In the genomic region with DNA sequence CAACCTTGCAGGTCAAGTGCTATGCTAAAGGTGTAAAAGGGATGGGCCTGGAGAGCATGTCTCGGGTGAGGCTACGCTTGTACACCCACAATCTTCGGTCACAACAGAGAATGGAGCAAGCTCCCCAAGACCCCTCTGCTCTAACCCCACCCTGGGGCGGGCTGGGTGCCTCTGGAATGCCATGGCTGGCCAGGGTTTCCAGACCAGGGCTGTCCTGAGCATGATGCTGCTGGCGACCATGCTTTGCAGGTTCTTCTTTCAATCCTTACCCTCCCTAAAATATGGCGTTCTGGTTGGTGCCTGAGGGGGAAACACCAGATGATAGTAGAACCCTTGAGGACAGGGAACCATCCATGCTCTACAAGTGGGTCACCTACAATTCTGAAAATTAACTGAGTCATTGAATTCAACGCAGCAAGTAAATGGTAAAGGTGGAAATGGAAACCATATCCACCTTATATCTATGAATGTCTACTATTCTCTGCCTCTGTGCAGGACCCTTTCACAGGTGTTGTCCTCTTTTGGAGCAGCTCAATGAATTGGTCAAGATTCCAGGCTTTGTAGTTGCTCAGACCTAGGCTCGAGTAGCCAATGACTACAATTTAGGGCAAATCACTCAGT, we compare ENCODE assay signal across 19 cellular contexts.
DNase-seq lines count a peak whose midpoint lies in the region; ATAC-seq, FAIRE-seq and TF ChIP-seq lines count a peak whose summit lies in the region.
"Had no signal": no experiment of that assay in that cellular context is flagged by ENCODE, and none has a peak within 500 bp of the region (broad histone marks: within the 10 kb centered on the region; RNA-seq: fewer than 3 reads in every experiment).

No MANE protein-coding gene starts in this region.

- no peak overlapping the region for H3K4me2 ChIP-seq in HepG2 (ENCODE audit: low read depth, low read length)
- H3K4me2 ChIP-seq in neuronal stem cell (ENCODE audit: insufficient read depth, low read length, poor library complexity, severe bottlenecking) = no peak overlapping the region
- no peak overlapping the region for H3K4me2 ChIP-seq in osteoblast (ENCODE audit: insufficient read depth, low read length)
- H3K4me2 ChIP-seq: BLaER1 had no signal

- intact Hi-C loops in heart left ventricle (cut with DNase I) = loop anchor here in 5 of 10 donors (2.0 to 10.0 kb wide), 7 partner anchors 20 to 170 kb away; a partner anchor contains a TSS
- intact Hi-C loops in cardiac septum (cut with DNase I) = loop anchor here (5.0 kb wide), 2 partner anchors 110 to 165 kb away; a partner anchor contains a TSS
- intact Hi-C loops in HepG2 (cut with micrococcal nuclease; ENCODE audit: unreplicated experiment) = loop anchor here (2.0 kb wide), 1 partner anchor 36 kb away; no protein-coding TSS in a partner anchor
- intact Hi-C loops in right lobe of liver (cut with DNase I) = no loop called here

- H3K36me3 ChIP-seq in heart left ventricle (no peaks in the 10 kb centered on the region), HepG2 (replicated peaks in 1 of 2; ENCODE audit: control insufficient read depth in 1 of 2, insufficient read depth in 2 of 2, low read length in 2 of 2) (no peaks in the 10 kb centered on the region), right lobe of liver (no peaks in the 10 kb centered on the region), neuronal stem cell (replicated peaks in 1 of 2; ENCODE audit: control insufficient read depth in 2 of 2, insufficient read depth in 2 of 2, low read length in 2 of 2) (no peaks in the 10 kb centered on the region), osteoblast (ENCODE audit: insufficient read depth, low read length) (no peaks in the 10 kb centered on the region)
- H3K36me3 ChIP-seq in effector memory CD4-positive, alpha-beta T cell (ENCODE audit: control insufficient read depth, insufficient read depth, low read length) = no peaks in the 10 kb centered on the region
- H3K36me3 ChIP-seq: BLaER1, HAP-1 had no signal

- H3K9ac ChIP-seq in HepG2 (ENCODE audit: insufficient read depth, low read depth, low read length) (no peak overlapping the region), neuronal stem cell (ENCODE audit: low read depth, low read length, poor library complexity) (no peak overlapping the region)
- H3K9ac ChIP-seq: BLaER1, GM23248 had no signal

- CTCF ChIA-PET in HepG2 (lab: Yijun Ruan, JAX; ENCODE audit: low intra/inter-chr PET ratio, low total read pairs) = no interaction called here

- H2BK12ac ChIP-seq in neuronal stem cell (ENCODE audit: low read length) = no peak overlapping the region

- no peaks in the 10 kb centered on the region for H4K20me1 ChIP-seq in HepG2 (ENCODE audit: insufficient read depth, low read length)
- H4K20me1 ChIP-seq in osteoblast (ENCODE audit: insufficient read depth, low read length) = no peaks in the 10 kb centered on the region
- H4K20me1 ChIP-seq: BLaER1 had no signal

- in situ Hi-C loops in HepG2 (cut with HindIII; ENCODE audit: extremely low pct_ligation_motif_present, low pct_unique_long_range_greater_than_20kb) = no loop called here

- H3K4me3 ChIP-seq in heart left ventricle (no peak overlapping the region), HepG2 (replicated peaks in 1 of 3; ENCODE audit: insufficient read depth in 1 of 3, low read depth in 2 of 3, low read length in 3 of 3) (no peak overlapping the region), right lobe of liver (no peak overlapping the region), neuronal stem cell (ENCODE audit: low read length in 2 of 2) (no peak overlapping the region), osteoblast (ENCODE audit: insufficient read depth, low read length) (no peak overlapping the region)
- H3K4me3 ChIP-seq in effector memory CD4-positive, alpha-beta T cell (ENCODE audit: insufficient read depth, low read depth, low read length, poor library complexity, severe bottlenecking) = no peak overlapping the region
- H3K4me3 ChIP-seq: BLaER1, GM23248, HAP-1 had no signal

- H3K23ac ChIP-seq in neuronal stem cell (ENCODE audit: low read depth, low read length, poor library complexity) = no peak overlapping the region

- H3K79me2 ChIP-seq in HepG2 (ENCODE audit: insufficient read depth, low read length) (no peaks in the 10 kb centered on the region), osteoblast (ENCODE audit: insufficient read depth, low read length) (no peaks in the 10 kb centered on the region)

- H2BK5ac ChIP-seq in neuronal stem cell (ENCODE audit: low read length) = no peak overlapping the region

- H4K8ac ChIP-seq in neuronal stem cell (ENCODE audit: low read depth, low read length) = no peak overlapping the region

- no peak for TF ChIP-seq RAD21 in HepG2 (CRISPR knock-in tag; IDR thresholded peaks at IDR 0.05)

- H3K4me3 Mint-ChIP-seq in activated T-cell treated with anti-CD3 and anti-CD28 coated beads, Interleukin-2, amount 50 U/mL, for 4 hours = no peak overlapping the region
- H3K4me3 Mint-ChIP-seq: CD14-positive monocyte had no signal

- ATAC-seq in heart left ventricle = no peak
- ATAC-seq in HepG2 = no peak
- no peak for ATAC-seq in right lobe of liver
- no peak for ATAC-seq in activated T-cell treated with anti-CD3 and anti-CD28 coated beads, Interleukin-2, amount 50 U/mL, for 4 hours

- H3K9me3 ChIP-seq in heart left ventricle = no peaks in the 10 kb centered on the region
- peaks cover under 1% of the 10 kb centered on the region; the same call in 1 of the 2 replicates for H3K9me3 ChIP-seq in HepG2 (ENCODE audit: low read length)
- H3K9me3 ChIP-seq in right lobe of liver = no peaks in the 10 kb centered on the region
- H3K9me3 ChIP-seq in neuronal stem cell (replicated peaks in 1 of 2; ENCODE audit: control insufficient read depth in 2 of 2, insufficient read depth in 1 of 2, low read depth in 1 of 2, low read length in 2 of 2) = no peaks in the 10 kb centered on the region
- no peaks in the 10 kb centered on the region for H3K9me3 ChIP-seq in effector memory CD4-positive, alpha-beta T cell (ENCODE audit: control insufficient read depth, low read length)
- no peaks in the 10 kb centered on the region for H3K9me3 ChIP-seq in osteoblast (ENCODE audit: low read depth, low read length)

- no peaks in the 10 kb centered on the region for H3K79me1 ChIP-seq in neuronal stem cell (ENCODE audit: low read depth, low read length)

- H2AFZ ChIP-seq in HepG2 (ENCODE audit: low read length) (no peak overlapping the region), neuronal stem cell (ENCODE audit: low read length) (no peak overlapping the region), osteoblast (ENCODE audit: low read length) (no peak overlapping the region)

- H4K91ac ChIP-seq in neuronal stem cell (ENCODE audit: low read depth, low read length, poor library complexity) = peak overlapping the region; percentile 54

- 95 to 98% (median 96%) methylated on average over 8 of the region's 8 CpGs for WGBS in heart left ventricle, 4 donors
- WGBS in HepG2 (ENCODE audit: low lambda C conversion rate) = 76% methylated on average over 8 of the region's 8 CpGs
- 66% methylated on average over 5 of the region's 8 CpGs for WGBS in right lobe of liver (ENCODE audit: insufficient coverage, low coverage, low lambda C conversion rate, missing lambda C conversion rate)
- no CpG with 5 or more reads among the region's 8 CpGs for WGBS in neuronal stem cell (ENCODE audit: extremely low coverage in 2 of 2, insufficient read length in 2 of 2, insufficient replicate concordance in 1 of 2), 2 donors

- no peaks in the 10 kb centered on the region for H3K36me3 Mint-ChIP-seq in activated T-cell treated with anti-CD3 and anti-CD28 coated beads, Interleukin-2, amount 50 U/mL, for 4 hours (ENCODE audit: insufficient read depth)
- H3K36me3 Mint-ChIP-seq: CD4-positive, alpha-beta memory T cell had no signal

- POLR2A ChIA-PET in HepG2 (lab: Yijun Ruan, JAX) = interaction anchor here (0.7 to 1.3 kb wide), 5 partner anchors 10 to 36 kb away, joined by 3 to 4 read pairs (median 3); no protein-coding TSS in a partner anchor

- no TSS peak for BruUV-seq in HepG2 (replicated peaks; lab: Mats Ljungman, UMichigan)

- DNase-seq in heart left ventricle (no peak), cardiac septum (ENCODE audit: low spot score) (no peak), HepG2 (ENCODE audit: low spot score) (no peak), right lobe of liver (no peak), neuronal stem cell (ENCODE audit: low spot score) (no peak), osteoblast (ENCODE audit: insufficient read length, low spot score, missing footprints) (no peak)
- no peak for DNase-seq in effector memory CD4-positive, alpha-beta T cell
- DNase-seq in activated T-cell treated with anti-CD3 and anti-CD28 coated beads, Interleukin-2, amount 50 U/mL, for 4 hours = no peak
- DNase-seq: Calu3; CD4-positive, alpha-beta memory T cell; DMS 273 treated with DMSO at 0.1 percent for 48 hours; GM23248 had no signal

- no peak for FAIRE-seq in HepG2 (lab: Jason Lieb, UNC)
- FAIRE-seq: G401.6, GM12891, GM19239 had no signal

- no peak overlapping the region for H3K14ac ChIP-seq in neuronal stem cell (ENCODE audit: low read length)

- TF ChIP-seq POLR2A in heart left ventricle (IDR thresholded peaks at IDR 0.05) (no peak), HepG2 (IDR thresholded peaks at IDR 0.05; ENCODE audit: insufficient read depth in 1 of 2, low read depth in 2 of 2, low read length in 2 of 2) (no peak), right lobe of liver (IDR thresholded peaks at IDR 0.05) (no peak)

- no peaks in the 10 kb centered on the region for H3K27me3 ChIP-seq in heart left ventricle
- H3K27me3 ChIP-seq in HepG2 (ENCODE audit: control insufficient read depth in 1 of 2, insufficient read depth in 2 of 2, low read length in 2 of 2) = peaks cover 0 to 9% of the 10 kb centered on the region in 2 experiments; a peak in 2 of 5 replicates
- no peaks in the 10 kb centered on the region for H3K27me3 ChIP-seq in right lobe of liver
- H3K27me3 ChIP-seq in neuronal stem cell (ENCODE audit: control insufficient read depth in 3 of 3, insufficient read depth in 3 of 3, low read depth in 1 of 3, low read length in 3 of 3) = peaks cover 0 to 42% (median 0%) of the 10 kb centered on the region in 3 experiments
- no peaks in the 10 kb centered on the region for H3K27me3 ChIP-seq in effector memory CD4-positive, alpha-beta T cell (replicated peaks; ENCODE audit: control insufficient read depth, insufficient read depth, low read length, poor library complexity, severe bottlenecking)
- H3K27me3 ChIP-seq in osteoblast (ENCODE audit: insufficient read depth, low read length) = no peaks in the 10 kb centered on the region
- H3K27me3 ChIP-seq: BLaER1 had no signal

- H3K4me1 ChIP-seq in heart left ventricle (peaks cover 0 to 51% (median 31%) of the 10 kb centered on the region in 12 donors), HepG2 (ENCODE audit: insufficient read depth, low read length) (peaks cover 53% of the 10 kb centered on the region), right lobe of liver (no peaks in the 10 kb centered on the region), neuronal stem cell (ENCODE audit: control insufficient read depth in 2 of 2, insufficient read depth in 1 of 2, low read depth in 1 of 2, low read length in 2 of 2) (peaks cover 0 to 11% of the 10 kb centered on the region in 2 donors), osteoblast (ENCODE audit: insufficient read depth, low read length) (no peaks in the 10 kb centered on the region)
- peaks cover 3% of the 10 kb centered on the region for H3K4me1 ChIP-seq in effector memory CD4-positive, alpha-beta T cell (ENCODE audit: control insufficient read depth, insufficient read depth, low read length, poor library complexity, severe bottlenecking)
- H3K4me1 ChIP-seq: HAP-1 had no signal

- TF ChIP-seq CTCF in heart left ventricle (IDR thresholded peaks at IDR 0.05) (no peak), HepG2 (CRISPR knock-in tag; IDR thresholded peaks at IDR 0.05) (no peak), right lobe of liver (IDR thresholded peaks at IDR 0.05) (no peak), osteoblast (IDR thresholded peaks at IDR 0.05; ENCODE audit: extremely low read depth, low read depth, low read length) (no peak)

- H3K27ac ChIP-seq in heart left ventricle = peak overlapping the region in 7 of 12 donors; percentile 45 to 96 (median 74)
- no peak overlapping the region for H3K27ac ChIP-seq in HepG2 (ENCODE audit: extremely low read length, insufficient read depth, low read length)
- no peak overlapping the region for H3K27ac ChIP-seq in right lobe of liver
- H3K27ac ChIP-seq in neuronal stem cell (replicated peaks; ENCODE audit: low read length) = no peak overlapping the region
- H3K27ac ChIP-seq in effector memory CD4-positive, alpha-beta T cell (ENCODE audit: insufficient read depth, low read length, poor library complexity, severe bottlenecking) = no peak overlapping the region
- no peak overlapping the region for H3K27ac ChIP-seq in osteoblast (ENCODE audit: low read depth, low read length)
- H3K27ac ChIP-seq: 22Rv1, BLaER1, GM23248 had no signal

- H3K27me3 Mint-ChIP-seq in activated T-cell treated with anti-CD3 and anti-CD28 coated beads, Interleukin-2, amount 50 U/mL, for 4 hours (ENCODE audit: low read depth) = peaks cover 11% of the 10 kb centered on the region

- no peak overlapping the region for H3K4ac ChIP-seq in neuronal stem cell (ENCODE audit: low read length)

- peaks cover 3% of the 10 kb centered on the region for H3K4me1 Mint-ChIP-seq in activated T-cell treated with anti-CD3 and anti-CD28 coated beads, Interleukin-2, amount 50 U/mL, for 4 hours (ENCODE audit: low read depth)

- H2BK120ac ChIP-seq in neuronal stem cell (ENCODE audit: low read depth, low read length) = no peak overlapping the region

- peak overlapping the region; percentile 21 for H2BK15ac ChIP-seq in neuronal stem cell (ENCODE audit: low read length)

- H2AK5ac ChIP-seq in neuronal stem cell (ENCODE audit: low read depth, low read length) = no peak overlapping the region

- no peak overlapping the region for H3K18ac ChIP-seq in neuronal stem cell (ENCODE audit: low read length)

- H3K9me3 Mint-ChIP-seq in activated T-cell treated with anti-CD3 and anti-CD28 coated beads, Interleukin-2, amount 50 U/mL, for 4 hours = peaks cover 1% of the 10 kb centered on the region

- TF ChIP-seq EP300 in HepG2 (IDR thresholded peaks at IDR 0.05; ENCODE audit: low read depth in 2 of 2, low read length in 2 of 2) (no peak), HepG2 (CRISPR knock-in tag; IDR thresholded peaks at IDR 0.05; ENCODE audit: borderline replicate concordance) (no peak)

Comparison
In these comparisons a context has a peak if more than half of its experiments do, and no peak if none do; other contexts are left out.
1. intact Hi-C loops: an anchor here in cardiac septum (5.0 kb wide) and HepG2 (2.0 kb wide); none called in right lobe of liver.
2. H3K27ac ChIP-seq: peak in heart left ventricle (7 of 12); none in HepG2 (single experiment), right lobe of liver (0 of 3), neuronal stem cell (single experiment), effector memory CD4-positive, alpha-beta T cell (single experiment) and osteoblast (single experiment).